ENCODE assay signal across 8 cellular contexts in genomic region chr19:56066152-56067023, GRCh38. TPM values are rescaled to one million over a fixed set of nuclear protein-coding genes. Genes with fewer than 3 reads are reported as not detected.
DNase-seq lines count a peak whose midpoint lies in the region; ATAC-seq and TF ChIP-seq lines count a peak whose summit lies in the region.

No MANE protein-coding gene starts in this region.

- H3K4me1 ChIP-seq in BE2C: no peaks in the 10 kb centered on the region

- ATAC-seq in GM21423 (IDR thresholded peaks at IDR 0.05; ENCODE audit: unreplicated experiment) (peak; percentile 67), HG02884 (IDR thresholded peaks at IDR 0.05; ENCODE audit: unreplicated experiment) (no peak)

- H3K9me3 ChIP-seq in BE2C: no peaks in the 10 kb centered on the region

- CTCF ChIA-PET in activated CD4-positive, alpha-beta T cell treated with anti-CD3 and anti-CD28 coated beads, Interleukin-2, amount 10 ng/mL, durations not matched to agents 7 days and 5 days (lab: Charles Lee): interaction anchor here (0.6 to 2.0 kb wide), 13 partner anchors 8 to 652 kb away, joined by 3 to 12 read pairs (median 3); no protein-coding TSS in a partner anchor

- no peaks in the 10 kb centered on the region for H3K36me3 Mint-ChIP-seq in activated CD4-positive, alpha-beta T cell treated with anti-CD3 and anti-CD28 coated beads, Interleukin-2, amount 10 ng/mL, durations not matched to agents 7 days and 5 days (ENCODE audit: low read depth)

- peaks cover 6% of the 10 kb centered on the region for H3K27me3 Mint-ChIP-seq in activated CD4-positive, alpha-beta T cell treated with anti-CD3 and anti-CD28 coated beads, Interleukin-2, amount 10 ng/mL, durations not matched to agents 7 days and 5 days

- POLR2A ChIA-PET in activated CD4-positive, alpha-beta T cell treated with anti-CD3 and anti-CD28 coated beads, Interleukin-2, amount 10 ng/mL, durations not matched to agents 7 days and 5 days (lab: Charles Lee): interaction anchor here (0.6 kb wide), 1 partner anchor 80 kb away, joined by 5 read pairs; no protein-coding TSS in a partner anchor

- peak overlapping the region; percentile 54 for H3K4me3 Mint-ChIP-seq in activated CD4-positive, alpha-beta T cell treated with anti-CD3 and anti-CD28 coated beads, Interleukin-2, amount 10 ng/mL, durations not matched to agents 7 days and 5 days

- H3K4me1 Mint-ChIP-seq in activated CD4-positive, alpha-beta T cell treated with anti-CD3 and anti-CD28 coated beads, Interleukin-2, amount 10 ng/mL, durations not matched to agents 7 days and 5 days: peaks cover 13% of the 10 kb centered on the region

- H3K36me3 ChIP-seq in BE2C: no peaks in the 10 kb centered on the region

- H3K27ac Mint-ChIP-seq in activated CD4-positive, alpha-beta T cell treated with anti-CD3 and anti-CD28 coated beads, Interleukin-2, amount 10 ng/mL, durations not matched to agents 7 days and 5 days: no peak overlapping the region

- no peaks in the 10 kb centered on the region for H3K27me3 ChIP-seq in BE2C

- DNase-seq in BE2C (peak; percentile 77), NCI-H2107 treated with DMSO at 0.1 percent for 48 hours (lab: John Stamatoyannopoulos, UW; ENCODE audit: unreplicated experiment) (peak; percentile 34), dermis blood vessel endothelial cell (peak; percentile 72), medulla oblongata (ENCODE audit: extremely low spot score) (peak; percentile 60)
- DNase-seq in activated CD4-positive, alpha-beta T cell treated with anti-CD3 and anti-CD28 coated beads, Interleukin-2, amount 10 ng/mL, durations not matched to agents 7 days and 5 days: peak; percentile 53
- peak; percentile 47 for DNase-seq in stimulated activated CD8-positive, alpha-beta memory T cell treated with anti-CD3 and anti-CD28 coated beads, Interleukin-15, amount 100 ng/mL, for 1 hour (ENCODE audit: low read depth)

- no peaks in the 10 kb centered on the region for H3K9me3 Mint-ChIP-seq in activated CD4-positive, alpha-beta T cell treated with anti-CD3 and anti-CD28 coated beads, Interleukin-2, amount 10 ng/mL, durations not matched to agents 7 days and 5 days

- H3K4me3 ChIP-seq in BE2C (ENCODE audit: low read depth, low read length): peak overlapping the region; percentile 41

- TF ChIP-seq CTCF in BE2C (IDR thresholded peaks at IDR 0.05; ENCODE audit: low read depth, low read length): peak; percentile 91

RNA-seq across cellular contexts. Expression of gene ZNF787, which starts 54.7 kb away (rescaled TPM):
- 116 TPM for polyA plus RNA-seq in BE2C (2012; ENCODE audit: insufficient read depth, insufficient read length, low read depth)
- total RNA-seq in activated CD4-positive, alpha-beta T cell treated with anti-CD3 and anti-CD28 coated beads, Interleukin-2, amount 10 ng/mL, durations not matched to agents 7 days and 5 days: 10 to 100 TPM; 34.3 to 35.4 TPM
- total RNA-seq in dermis blood vessel endothelial cell: 30.0 and 41.2 TPM in 2 replicates
